In the genomic region with DNA sequence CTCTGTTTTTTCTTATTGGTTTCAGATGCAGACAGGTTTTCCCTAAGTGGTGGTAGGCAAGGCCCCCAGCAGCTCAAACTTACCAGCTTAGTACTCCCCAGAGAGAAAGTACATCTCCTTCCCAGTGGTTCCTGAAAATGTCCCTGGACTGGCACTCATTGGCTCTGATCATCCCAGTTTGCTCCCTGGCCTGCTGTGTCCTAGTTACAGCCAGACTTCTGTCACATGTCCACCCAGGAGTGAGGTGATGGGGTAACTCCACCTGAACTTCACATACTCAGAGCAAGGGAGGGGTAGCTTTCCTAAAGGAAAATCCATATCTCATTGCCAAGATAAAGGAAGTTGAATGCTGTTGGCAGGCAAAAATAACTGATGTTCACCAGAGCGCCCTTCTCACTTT, we compare ENCODE assay signal across 29 cellular contexts.
"Had no signal": no experiment of that assay in that cellular context is flagged by ENCODE, and none has a peak within 500 bp of the region (broad histone marks: within the 10 kb centered on the region; RNA-seq: fewer than 3 reads in every experiment).

No MANE protein-coding gene starts in this region.

- H3K4me1 ChIP-seq: neural progenitor cell, parathyroid adenoma, spleen, testis, transverse colon, upper lobe of right lung, uterus had no signal

- ATAC-seq: naive thymus-derived CD8-positive, alpha-beta T cell; natural killer cell treated with Interleukin-12 subunit alpha and Interleukin-12 subunit beta and Interleukin-15 and Interleukin-18, amount 100 ng/mL, for 72 hours; psoas muscle; right cardiac atrium; sciatic nerve; stimulated activated memory B cell treated with anti-CD40 and anti-IgM and Interleukin-4, amounts not matched to agents 10 μg/mL and 1 μg/mL and 100 μg/mL, for 72 hours; stimulated activated naive CD8-positive, alpha-beta T cell treated with anti-CD3 and anti-CD28 coated beads, Interleukin-15, amount 100 ng/mL, for 72 hours; stimulated activated naive CD8-positive, alpha-beta T cell treated with anti-CD3 and anti-CD28 coated beads, Interleukin-15, Interleukin-2, amounts not matched to agents 100 U/mL and 50 U/mL, for 24 hours; upper lobe of right lung had no signal

- DNase-seq: naive thymus-derived CD8-positive, alpha-beta T cell; occipital lobe; ovary; posterior cingulate gyrus; psoas muscle; right cardiac atrium; spleen; stimulated activated CD4-positive, alpha-beta T cell treated with anti-CD3 and anti-CD28 coated beads, Interleukin-12 subunit alpha, Interleukin-12 subunit beta, amount 100 ng/mL, for 4 hours; stimulated activated CD4-positive, alpha-beta T cell treated with anti-CD3 and anti-CD28 coated beads, Interleukin-1b, Interleukin-23, amount 100 ng/mL, for 48 hours; stimulated activated CD4-positive, alpha-beta T cell treated with anti-CD3 and anti-CD28 coated beads, Interleukin-4, amount 100 ng/mL, for 1 hour; stimulated activated CD4-positive, alpha-beta T cell treated with anti-CD3 and anti-CD28 coated beads, Interleukin-4, amount 100 ng/mL, for 4 hours; stimulated activated CD8-positive, alpha-beta memory T cell treated with anti-CD3 and anti-CD28 coated beads, Interleukin-4, amount 100 ng/mL, for 48 hours; stimulated activated naive CD4-positive, alpha-beta T cell; stimulated activated naive CD8-positive, alpha-beta T cell treated with anti-CD3 and anti-CD28 coated beads, Interleukin-15, amount 100 ng/mL, for 72 hours; stimulated activated naive CD8-positive, alpha-beta T cell treated with anti-CD3 and anti-CD28 coated beads, Interleukin-15, Interleukin-2, amounts not matched to agents 100 U/mL and 50 U/mL, for 24 hours; substantia nigra; testis; tibial artery; transverse colon; upper lobe of right lung; uterus had no signal

- H3K27ac ChIP-seq: neural progenitor cell, ovary, parathyroid adenoma, psoas muscle, skin epidermis, spleen, suprapubic skin, testis, tibial artery, transverse colon, upper lobe of right lung, uterus had no signal

- H3K4me2 ChIP-seq: neural progenitor cell, smooth muscle cell had no signal

- H3K27me3 ChIP-seq: neural progenitor cell, ovary, spleen, suprapubic skin, testis, tibial artery, transverse colon, upper lobe of right lung, uterus had no signal

- H3K9ac ChIP-seq: neural progenitor cell, parathyroid adenoma had no signal

- H3K4me3 ChIP-seq: neural progenitor cell, ovary, psoas muscle, skin epidermis, smooth muscle cell, spleen, suprapubic skin, testis, tibial artery, transverse colon, upper lobe of right lung, uterus had no signal

- H3K9me3 ChIP-seq: ovary, psoas muscle, spleen, suprapubic skin, testis, tibial artery, transverse colon, upper lobe of right lung, uterus had no signal

- H2AFZ ChIP-seq: neural progenitor cell, parathyroid adenoma had no signal

- H3K36me3 ChIP-seq: neural progenitor cell, ovary, spleen, suprapubic skin, tibial artery, transverse colon, upper lobe of right lung, uterus had no signal
